In the genomic region with DNA sequence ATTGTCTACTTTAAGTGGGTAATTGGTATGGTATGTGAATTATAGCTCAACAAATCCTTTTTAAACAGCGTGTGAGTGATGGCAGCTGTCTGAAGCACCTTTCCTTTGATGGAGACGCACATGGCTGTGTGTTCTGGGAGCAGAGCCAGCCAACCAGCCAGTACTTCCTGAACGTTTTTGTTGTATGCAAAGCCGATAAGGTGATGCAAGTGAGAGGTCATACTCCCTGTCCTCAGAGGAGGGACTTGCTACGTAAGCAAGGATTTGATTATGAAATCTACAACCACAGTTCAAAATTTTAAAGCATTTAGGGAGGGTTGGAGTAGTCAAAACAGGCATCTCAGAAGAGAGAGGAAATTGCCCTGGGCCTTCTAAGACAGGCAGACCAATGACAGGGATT, we compare ENCODE assay signal across 8 cellular contexts. TPM values are rescaled to one million over a fixed set of nuclear protein-coding genes. Genes with fewer than 3 reads are reported as not detected.
DNase-seq lines count a peak whose midpoint lies in the region; ATAC-seq lines count a peak whose summit lies in the region.

No MANE protein-coding gene starts in this region.

- peak; percentile 81 for ATAC-seq in sciatic nerve
- ATAC-seq in GM18868 (IDR thresholded peaks at IDR 0.05; ENCODE audit: unreplicated experiment) = no peak

- peak; percentile 3 for DNase-seq in HT-29 (ENCODE audit: low spot score)
- DNase-seq in NCI-H460 (ENCODE audit: extremely low read depth, low read depth) = peak; percentile 77
- peak; percentile 24 for DNase-seq in epidermal melanocyte (ENCODE audit: insufficient read length, low spot score)
- DNase-seq in sciatic nerve (ENCODE audit: low spot score) = peak; percentile 51
- DNase-seq in NK-92 treated with Interleukin-12 subunit alpha and Interleukin-12 subunit beta, amount 100 ng/mL, for 24 hours (lab: John Stamatoyannopoulos, UW) = no peak
- DNase-seq in amniotic stem cell (lab: John Stamatoyannopoulos, UW) = no peak
- DNase-seq in kidney glomerular epithelial cell (lab: John Stamatoyannopoulos, UW) = no peak

- intact Hi-C loops in sciatic nerve (cut with DNase I) = no loop called here

RNA-seq across cellular contexts. Expression of gene ARHGEF4, which starts 28.1 kb away (rescaled TPM):
- total RNA-seq in HT-29 (2014; rRNA removed; shearing (Covaris generic)) = 0.13 and 0.15 TPM in 2 replicates
- 3.8 and 4.2 TPM in 2 replicates for total RNA-seq in NCI-H460 (2014; rRNA removed; shearing (Covaris generic))
- polyA plus RNA-seq in NCI-H460 (2014; cell fraction: nucleus; rRNA removed) = 13.6 and 21.9 TPM in 2 replicates
- total RNA-seq in sciatic nerve = 12.1 TPM

Comparison
In these comparisons a context has a peak if more than half of its experiments do, and no peak if none do; other contexts are left out.
1. DNase-seq: peak in HT-29 (single experiment), NCI-H460 (single experiment), epidermal melanocyte (single experiment) and sciatic nerve (single experiment); none in NK-92 treated with Interleukin-12 subunit alpha and Interleukin-12 subunit beta, amount 100 ng/mL, for 24 hours (single experiment), amniotic stem cell (single experiment) and kidney glomerular epithelial cell (single experiment).